In genomic region chr11:79067355-79067685, GRCh38 we compare ENCODE assay signal across 16 cellular contexts.
"Had no signal": no experiment of that assay in that cellular context is flagged by ENCODE, and none has a peak within 500 bp of the region (broad histone marks: within the 10 kb centered on the region; RNA-seq: fewer than 3 reads in every experiment).

No MANE protein-coding gene starts in this region.

- H3K27ac ChIP-seq: breast epithelium, heart left ventricle, testis, uterus had no signal

- H3K36me3 ChIP-seq: breast epithelium, heart left ventricle, uterus had no signal

- DNase-seq: activated CD4-positive, alpha-beta T cell treated with anti-CD3 and anti-CD28 coated beads, Interleukin-2, amount 50 U/mL, for 4 hours; activated gamma-delta T cell; activated T-cell treated with anti-CD3 and anti-CD28 coated beads, Interleukin-2, amount 50 U/mL, for 1 hour; foreskin melanocyte; heart left ventricle; kidney glomerular epithelial cell; naive thymus-derived CD8-positive, alpha-beta T cell; stimulated activated CD4-positive, alpha-beta T cell treated with anti-CD3 and anti-CD28 coated beads, Interleukin-4, amount 100 ng/mL, for 1 hour; stimulated activated CD8-positive, alpha-beta memory T cell treated with anti-CD3 and anti-CD28 coated beads, Interleukin-4, amount 100 ng/mL, for 48 hours; T-helper 2 cell; uterus had no signal

- ATAC-seq: activated CD4-positive, CD25-positive, alpha-beta regulatory T cell treated with anti-CD3 and anti-CD28 coated beads, Interleukin-2, amount 50 U/mL, for 24 hours; naive thymus-derived CD8-positive, alpha-beta T cell had no signal

- H3K4me1 ChIP-seq: breast epithelium, testis, uterus had no signal

- H3K9me3 ChIP-seq: breast epithelium, heart left ventricle, testis, uterus had no signal

- H3K27ac Mint-ChIP-seq: activated naive CD8-positive, alpha-beta T cell; naive thymus-derived CD8-positive, alpha-beta T cell; stimulated activated naive CD8-positive, alpha-beta T cell treated with anti-CD3 and anti-CD28 coated beads, Interleukin-15, Interleukin-2, amounts not matched to agents 100 ng/mL and 50 ng/mL, for 24 hours had no signal

- H3K27me3 ChIP-seq: breast epithelium, heart left ventricle, testis, uterus had no signal

- H3K9me3 Mint-ChIP-seq: naive thymus-derived CD8-positive, alpha-beta T cell; stimulated activated naive CD8-positive, alpha-beta T cell treated with anti-CD3 and anti-CD28 coated beads, Interleukin-15, Interleukin-2, amounts not matched to agents 100 ng/mL and 50 ng/mL, for 24 hours had no signal

- H3K4me3 Mint-ChIP-seq: activated naive CD8-positive, alpha-beta T cell; naive thymus-derived CD8-positive, alpha-beta T cell; stimulated activated naive CD8-positive, alpha-beta T cell treated with anti-CD3 and anti-CD28 coated beads, Interleukin-15, Interleukin-2, amounts not matched to agents 100 ng/mL and 50 ng/mL, for 24 hours had no signal

- H3K36me3 Mint-ChIP-seq: activated naive CD8-positive, alpha-beta T cell; naive thymus-derived CD8-positive, alpha-beta T cell had no signal

- H3K4me3 ChIP-seq: breast epithelium, heart left ventricle, testis, uterus had no signal
